8 cellular contexts compared by ENCODE assay signal in the genomic region with DNA sequence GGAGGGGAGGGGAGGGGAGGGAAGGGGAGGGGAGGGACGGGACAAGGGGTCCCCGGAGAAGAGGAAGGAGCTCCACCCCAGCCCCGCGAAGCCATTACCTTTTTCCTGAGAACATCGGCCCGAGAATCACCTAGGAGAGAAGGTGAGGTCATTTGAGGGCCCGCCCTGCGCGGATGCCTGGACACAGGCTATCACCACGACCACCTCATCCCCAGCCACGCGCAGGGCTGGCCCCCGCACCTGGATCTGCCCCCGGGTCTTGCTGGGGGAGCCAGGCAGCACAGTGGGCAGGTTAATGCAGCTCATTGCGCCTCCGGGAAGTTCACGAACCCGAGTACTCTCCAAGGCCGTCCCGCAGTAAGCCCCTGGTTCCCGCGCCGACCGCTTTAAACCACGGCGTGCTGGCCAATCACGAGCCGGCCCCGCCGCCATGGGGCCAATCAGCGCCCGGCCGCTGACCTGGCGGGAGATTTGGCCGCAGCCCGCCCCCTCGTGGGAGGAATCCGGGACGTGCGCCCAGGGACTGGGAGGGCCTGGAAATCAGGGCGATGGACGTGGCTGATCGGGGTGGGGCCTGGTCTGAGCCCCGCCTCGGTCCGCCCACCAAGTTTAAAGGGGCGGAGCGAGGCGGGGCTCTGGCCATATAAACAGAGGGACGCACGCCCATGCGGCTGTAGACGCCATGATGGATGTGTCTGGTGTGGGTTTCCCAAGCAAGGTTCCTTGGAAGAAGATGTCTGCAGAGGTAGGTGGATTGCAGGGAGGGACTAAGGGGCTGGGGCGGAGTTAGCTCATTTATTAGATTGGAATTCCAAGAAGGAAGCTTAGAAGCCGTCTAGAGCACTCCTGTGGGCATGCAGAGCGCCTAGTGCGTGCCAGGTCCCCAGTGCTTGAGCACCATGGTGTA. TPM values are rescaled to one million over a fixed set of nuclear protein-coding genes. Genes with fewer than 3 reads are reported as not detected.
DNase-seq lines count a peak whose midpoint lies in the region; ATAC-seq, FAIRE-seq and TF ChIP-seq lines count a peak whose summit lies in the region.

AFMID (plus strand) TSS at position 674 of the 907 bp plus-strand sequence; CDS start at position 683, 9 bp downstream.
TK1 (minus strand) TSS at position 364 of the 907 bp plus-strand sequence; CDS start at position 306, 58 bp downstream.

- H3K27ac ChIP-seq in keratinocyte (ENCODE audit: control insufficient read depth, insufficient read depth, low read length) = peak within 1 kb of the TSS; percentile 63

- no peaks in the 10 kb centered on the region for H3K9me1 ChIP-seq in keratinocyte (ENCODE audit: control insufficient read depth, extremely low read depth, insufficient read depth, low read length)

- H3K4me1 Mint-ChIP-seq in central memory CD8-positive, alpha-beta T cell = peaks cover 6% of the 10 kb centered on the region

- peak within 1 kb of the TSS; percentile 89 for H2AFZ ChIP-seq in keratinocyte (ENCODE audit: control insufficient read depth, low read length)

- H3K27me3 Mint-ChIP-seq in central memory CD8-positive, alpha-beta T cell = no peaks in the 10 kb centered on the region

- H3K4me3 ChIP-seq in keratinocyte (ENCODE audit: control insufficient read depth in 2 of 3, extremely low read depth in 1 of 3, insufficient read depth in 2 of 3, low read depth in 1 of 3, low read length in 3 of 3) = peak within 1 kb of the TSS; percentile 58 to 86 (median 86)

- H3K4me1 ChIP-seq in keratinocyte (ENCODE audit: control insufficient read depth, extremely low read depth, insufficient read depth, low read length) = peaks cover 8% of the 10 kb centered on the region

- H3K4me2 ChIP-seq in keratinocyte (ENCODE audit: control insufficient read depth, extremely low read depth, insufficient read depth, low read depth, low read length) = peak within 1 kb of the TSS; percentile 98

- H3K9ac ChIP-seq in keratinocyte (ENCODE audit: control insufficient read depth, extremely low read depth, insufficient read depth, low read length) = peak within 1 kb of the TSS; percentile 80

- H3K9me3 Mint-ChIP-seq in central memory CD8-positive, alpha-beta T cell = no peaks in the 10 kb centered on the region

- no peaks in the 10 kb centered on the region for H3K27me3 ChIP-seq in keratinocyte (ENCODE audit: control insufficient read depth, extremely low read depth, insufficient read depth, low read length)

- dilution Hi-C loops in keratinocyte (cut with MboI; ENCODE audit: extremely low pct_ligation_motif_present, low sequenced_read_pairs) = no loop called here

- peaks cover 2% of the 10 kb centered on the region for H3K36me3 Mint-ChIP-seq in central memory CD8-positive, alpha-beta T cell (ENCODE audit: insufficient read depth)

- TF ChIP-seq CTCF in AG09319 (IDR thresholded peaks at IDR 0.05; ENCODE audit: low read depth, low read length) = peak; percentile 70
- TF ChIP-seq CTCF in keratinocyte (optimal IDR thresholded peaks at IDR 0.05 in 1 of 3, IDR thresholded peaks at IDR 0.05 in 1 of 3, conservative IDR thresholded peaks at IDR 0.05 in 1 of 3; ENCODE audit: extremely low read depth in 1 of 3, insufficient read depth in 2 of 3, low read length in 3 of 3) = peak; percentile 59 to 81 (median 74)

- H3K79me2 ChIP-seq in keratinocyte (ENCODE audit: control insufficient read depth, insufficient read depth, low read length) = peaks cover 10% of the 10 kb centered on the region

- H3K4me3 Mint-ChIP-seq in central memory CD8-positive, alpha-beta T cell = peak within 1 kb of the TSS; percentile 65

- H3K27ac Mint-ChIP-seq in central memory CD8-positive, alpha-beta T cell (ENCODE audit: low read depth) = peak within 1 kb of the TSS; percentile 68

- peak; percentile 94 for ATAC-seq in GM18909 (IDR thresholded peaks at IDR 0.05; ENCODE audit: poor library complexity, unreplicated experiment)
- ATAC-seq in HG03175 (IDR thresholded peaks at IDR 0.05; ENCODE audit: unreplicated experiment) = peak; percentile 92
- ATAC-seq in central memory CD8-positive, alpha-beta T cell (replicated peaks; ENCODE audit: extremely low read depth, poor library complexity, severe bottlenecking) = peak; percentile 88

- peaks cover 6 to 17% of the 10 kb centered on the region in 2 experiments for H3K36me3 ChIP-seq in keratinocyte (ENCODE audit: control insufficient read depth in 2 of 2, extremely low read depth in 1 of 2, insufficient read depth in 2 of 2, low read length in 2 of 2)

- peak; percentile 89 for DNase-seq in AG09319 (ENCODE audit: extremely low read depth, low read depth)
- peak; percentile 94 for DNase-seq in NCI-H226
- peak; percentile 59 to 81 (median 70) for DNase-seq in activated CD4-positive, CD25-positive, alpha-beta regulatory T cell (lab: John Stamatoyannopoulos, UW)
- DNase-seq in central memory CD8-positive, alpha-beta T cell (ENCODE audit: low spot score in 2 of 2) = peak; percentile 58 to 64
- DNase-seq in keratinocyte (ENCODE audit: low read depth, low spot score) = peak; percentile 85
- peak; percentile 62 to 67 for DNase-seq in stimulated activated CD4-positive, alpha-beta T cell treated with anti-CD3 and anti-CD28 coated beads, Interleukin-15, amount 100 ng/mL, for 1 hour (ENCODE audit: low read depth in 1 of 2, low spot score in 1 of 2)

- H3K9me3 ChIP-seq in keratinocyte (ENCODE audit: control insufficient read depth, low read depth, low read length) = no peaks in the 10 kb centered on the region

- no peaks in the 10 kb centered on the region for H4K20me1 ChIP-seq in keratinocyte (ENCODE audit: control insufficient read depth, extremely low read depth, insufficient read depth, low read length)

- peak; percentile 36 for FAIRE-seq in keratinocyte (lab: Jason Lieb, UNC)

RNA-seq across cellular contexts. Expression of gene AFMID, which starts in this region (rescaled TPM):
- 21.6 to 32.4 TPM (median 26.7 TPM) in 3 replicates for polyA plus RNA-seq in keratinocyte
- 8.1 TPM for polyA plus RNA-seq in keratinocyte (2011; ENCODE audit: low read depth)
- 41.6 and 43.8 TPM in 2 replicates for polyA plus RNA-seq in keratinocyte (2011; cell fraction: cytosol; rRNA removed)
- polyA plus RNA-seq in keratinocyte (2011; cell fraction: nucleus; rRNA removed) = 40.5 and 55.5 TPM in 2 replicates
- polyA plus RNA-seq in keratinocyte (2012; ENCODE audit: low replicate concordance) = 28.3 and 30.8 TPM in 2 replicates
- polyA minus RNA-seq in keratinocyte = 18.7 to 65.4 TPM (median 36.1 TPM) in 3 replicates
- polyA minus RNA-seq in keratinocyte (2011; cell fraction: cytosol; rRNA and poly(A)+ RNA removed) = 25.1 TPM
- 14.4 and 19.5 TPM in 2 replicates for polyA minus RNA-seq in keratinocyte (2011; cell fraction: nucleus; rRNA and poly(A)+ RNA removed)

RNA-seq across cellular contexts. Expression of gene TK1, which starts in this region (rescaled TPM):
- 7.1 to 50.2 TPM (median 21.8 TPM) in 3 replicates for polyA plus RNA-seq in keratinocyte
- polyA plus RNA-seq in keratinocyte (2011; ENCODE audit: low read depth) = not detected
- 9.4 and 14.3 TPM in 2 replicates for polyA plus RNA-seq in keratinocyte (2011; cell fraction: cytosol; rRNA removed)
- 3.7 and 4.5 TPM in 2 replicates for polyA plus RNA-seq in keratinocyte (2011; cell fraction: nucleus; rRNA removed)
- polyA plus RNA-seq in keratinocyte (2012; ENCODE audit: low replicate concordance) = 0.82 and 44.0 TPM in 2 replicates
- 8.5 to 52.2 TPM (median 34.7 TPM) in 3 replicates for polyA minus RNA-seq in keratinocyte
- 15.3 TPM for polyA minus RNA-seq in keratinocyte (2011; cell fraction: cytosol; rRNA and poly(A)+ RNA removed)
- polyA minus RNA-seq in keratinocyte (2011; cell fraction: nucleus; rRNA and poly(A)+ RNA removed) = 3.9 and 5.1 TPM in 2 replicates

Comparison
In these comparisons a context has a peak if more than half of its experiments do, and no peak if none do; other contexts are left out.
1. Peak in every context shown above with its lines: DNase-seq, ATAC-seq, H3K4me3 ChIP-seq and H3K27ac ChIP-seq.